In the genomic region with DNA sequence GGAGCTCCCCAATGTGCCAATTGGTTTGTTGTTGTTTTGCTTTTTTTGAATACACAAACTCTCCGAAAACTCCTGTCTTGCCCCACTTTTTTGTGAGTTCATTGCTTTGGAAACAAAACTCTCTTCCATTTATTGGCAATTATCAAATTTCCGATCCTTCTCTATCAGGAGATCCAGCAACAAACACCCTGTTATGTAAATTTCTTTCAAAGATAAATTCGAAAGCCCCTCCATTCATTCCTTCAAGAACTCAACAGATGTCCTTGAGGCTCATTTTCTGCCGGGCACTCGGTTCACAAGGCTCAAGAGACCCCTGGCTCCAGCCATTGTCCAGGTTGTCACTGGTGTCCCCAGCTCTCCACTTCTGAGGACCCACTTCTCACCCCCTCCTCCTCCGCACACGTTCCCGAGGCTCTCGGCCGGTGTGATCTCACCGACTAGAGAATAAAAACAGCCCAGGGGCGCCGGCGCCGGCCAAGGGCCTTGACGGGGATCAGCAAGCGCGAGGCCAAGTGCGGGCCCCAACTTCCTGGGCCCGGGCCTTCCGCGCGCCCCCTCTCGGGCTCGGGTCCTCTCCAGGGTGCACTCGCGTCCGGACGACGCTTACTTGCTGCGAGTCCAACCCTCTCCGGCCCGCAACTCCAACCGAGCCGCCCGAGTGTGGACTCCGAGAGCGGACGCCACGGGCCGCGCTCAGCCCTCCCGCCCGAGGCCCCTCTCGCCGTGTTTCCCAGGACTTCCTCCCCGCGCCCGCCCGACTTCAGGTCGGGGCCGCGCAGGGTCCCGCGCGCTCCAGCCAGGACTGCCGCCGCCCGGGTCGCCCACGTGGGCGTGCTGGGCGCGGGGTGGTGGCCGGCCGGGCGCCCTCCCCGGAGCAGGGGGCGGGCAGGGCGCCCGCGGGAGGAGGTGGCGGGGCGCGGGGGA, we compare ENCODE assay signal across 1 cellular context.
A peak's percentile ranks its signal among the peaks of the same experiment; 100 is the strongest.
TF ChIP-seq lines count a peak whose summit lies in the region.

No MANE protein-coding gene starts in this region.

TF ChIP-seq in HepG2, 621 proteins besides CTCF, POLR2A, EP300 and RAD21 (continued from another document and continues in another):
- TF ChIP-seq ZNF318 (CRISPR knock-in tag; IDR thresholded peaks at IDR 0.05) (no peak), ZNF138 (CRISPR knock-in tag; IDR thresholded peaks at IDR 0.05; ENCODE audit: low read depth) (no peak; the same call in 1 of the 2 replicates), TARDBP (CRISPR knock-in tag; IDR thresholded peaks at IDR 0.05) (no peak), ZNF878 (CRISPR knock-in tag; IDR thresholded peaks at IDR 0.05) (0 out of 2 replicates have a peak, but pooled peaks have one; percentile 20), FOXO1 (CRISPR knock-in tag; IDR thresholded peaks at IDR 0.05) (no peak), SMARCE1 (IDR thresholded peaks at IDR 0.05; ENCODE audit: borderline replicate concordance) (no peak), POLR2AphosphoS5 (IDR thresholded peaks at IDR 0.05; ENCODE audit: low read depth, low read length) (peak; percentile 26; the same call in 1 of the 2 replicates), ZNF567 (CRISPR knock-in tag; IDR thresholded peaks at IDR 0.05; ENCODE audit: borderline replicate concordance) (no peak), NFE2 (CRISPR knock-in tag; IDR thresholded peaks at IDR 0.05) (no peak), CEBPZ (IDR thresholded peaks at IDR 0.05; ENCODE audit: low read length) (no peak), SOX13 (IDR thresholded peaks at IDR 0.05) (no peak), SOX13 (CRISPR knock-in tag; conservative IDR thresholded peaks at IDR 0.05 in 1 of 2, IDR thresholded peaks at IDR 0.05 in 1 of 2) (peak in 1 of 2 experiments; percentile 24; a peak in 1 of 4 replicates), ZNF362 (CRISPR knock-in tag; IDR thresholded peaks at IDR 0.05; ENCODE audit: borderline replicate concordance) (no peak), HDAC1 (CRISPR knock-in tag; IDR thresholded peaks at IDR 0.05) (peak; percentile 71), POLR2AphosphoS2 (IDR thresholded peaks at IDR 0.05; ENCODE audit: low read depth, low read length) (no peak), NR3C1 (CRISPR knock-in tag; IDR thresholded peaks at IDR 0.05) (no peak), ZNF274 (CRISPR knock-in tag; IDR thresholded peaks at IDR 0.05) (no peak), RXRB (CRISPR knock-in tag; IDR thresholded peaks at IDR 0.05; ENCODE audit: borderline replicate concordance) (no peak), ZNF121 (CRISPR knock-in tag; IDR thresholded peaks at IDR 0.05) (peak; percentile 17; the same call in 1 of the 2 replicates), ZNF251 (CRISPR knock-in tag; IDR thresholded peaks at IDR 0.05) (no peak), ZNF670 (CRISPR knock-in tag; IDR thresholded peaks at IDR 0.05; ENCODE audit: borderline replicate concordance) (no peak), NFE2L1 (CRISPR knock-in tag; IDR thresholded peaks at IDR 0.05; ENCODE audit: borderline replicate concordance) (no peak)
- TF ChIP-seq, protein P1, sequence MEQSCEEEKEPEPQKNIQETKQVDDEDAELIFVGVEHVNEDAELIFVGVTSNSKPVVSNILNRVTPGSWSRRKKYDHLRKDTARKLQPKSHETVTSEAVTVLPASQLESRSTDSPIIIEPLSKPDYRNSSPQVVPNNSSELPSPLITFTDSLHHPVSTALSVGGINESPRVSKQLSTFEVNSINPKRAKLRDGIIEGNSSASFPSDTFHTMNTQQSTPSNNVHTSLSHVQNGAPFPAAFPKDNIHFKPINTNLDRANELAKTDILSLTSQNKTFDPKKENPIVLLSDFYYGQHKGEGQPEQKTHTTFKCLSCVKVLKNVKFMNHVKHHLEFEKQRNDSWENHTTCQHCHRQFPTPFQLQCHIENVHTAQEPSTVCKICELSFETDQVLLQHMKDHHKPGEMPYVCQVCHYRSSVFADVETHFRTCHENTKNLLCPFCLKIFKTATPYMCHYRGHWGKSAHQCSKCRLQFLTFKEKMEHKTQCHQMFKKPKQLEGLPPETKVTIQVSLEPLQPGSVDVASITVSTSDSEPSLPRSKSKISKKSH (CRISPR knock-in tag; IDR thresholded peaks at IDR 0.05; ENCODE audit: borderline replicate concordance): no peak; the same call in 1 of the 2 replicates
- TF ChIP-seq, protein P2, sequence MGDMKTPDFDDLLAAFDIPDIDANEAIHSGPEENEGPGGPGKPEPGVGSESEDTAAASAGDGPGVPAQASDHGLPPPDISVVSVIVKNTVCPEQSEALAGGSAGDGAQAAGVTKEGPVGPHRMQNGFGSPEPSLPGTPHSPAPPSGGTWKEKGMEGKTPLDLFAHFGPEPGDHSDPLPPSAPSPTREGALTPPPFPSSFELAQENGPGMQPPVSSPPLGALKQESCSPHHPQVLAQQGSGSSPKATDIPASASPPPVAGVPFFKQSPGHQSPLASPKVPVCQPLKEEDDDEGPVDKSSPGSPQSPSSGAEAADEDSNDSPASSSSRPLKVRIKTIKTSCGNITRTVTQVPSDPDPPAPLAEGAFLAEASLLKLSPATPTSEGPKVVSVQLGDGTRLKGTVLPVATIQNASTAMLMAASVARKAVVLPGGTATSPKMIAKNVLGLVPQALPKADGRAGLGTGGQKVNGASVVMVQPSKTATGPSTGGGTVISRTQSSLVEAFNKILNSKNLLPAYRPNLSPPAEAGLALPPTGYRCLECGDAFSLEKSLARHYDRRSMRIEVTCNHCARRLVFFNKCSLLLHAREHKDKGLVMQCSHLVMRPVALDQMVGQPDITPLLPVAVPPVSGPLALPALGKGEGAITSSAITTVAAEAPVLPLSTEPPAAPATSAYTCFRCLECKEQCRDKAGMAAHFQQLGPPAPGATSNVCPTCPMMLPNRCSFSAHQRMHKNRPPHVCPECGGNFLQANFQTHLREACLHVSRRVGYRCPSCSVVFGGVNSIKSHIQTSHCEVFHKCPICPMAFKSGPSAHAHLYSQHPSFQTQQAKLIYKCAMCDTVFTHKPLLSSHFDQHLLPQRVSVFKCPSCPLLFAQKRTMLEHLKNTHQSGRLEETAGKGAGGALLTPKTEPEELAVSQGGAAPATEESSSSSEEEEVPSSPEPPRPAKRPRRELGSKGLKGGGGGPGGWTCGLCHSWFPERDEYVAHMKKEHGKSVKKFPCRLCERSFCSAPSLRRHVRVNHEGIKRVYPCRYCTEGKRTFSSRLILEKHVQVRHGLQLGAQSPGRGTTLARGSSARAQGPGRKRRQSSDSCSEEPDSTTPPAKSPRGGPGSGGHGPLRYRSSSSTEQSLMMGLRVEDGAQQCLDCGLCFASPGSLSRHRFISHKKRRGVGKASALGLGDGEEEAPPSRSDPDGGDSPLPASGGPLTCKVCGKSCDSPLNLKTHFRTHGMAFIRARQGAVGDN (CRISPR knock-in tag; IDR thresholded peaks at IDR 0.05): peak; percentile 85
- TF ChIP-seq, protein P3, sequence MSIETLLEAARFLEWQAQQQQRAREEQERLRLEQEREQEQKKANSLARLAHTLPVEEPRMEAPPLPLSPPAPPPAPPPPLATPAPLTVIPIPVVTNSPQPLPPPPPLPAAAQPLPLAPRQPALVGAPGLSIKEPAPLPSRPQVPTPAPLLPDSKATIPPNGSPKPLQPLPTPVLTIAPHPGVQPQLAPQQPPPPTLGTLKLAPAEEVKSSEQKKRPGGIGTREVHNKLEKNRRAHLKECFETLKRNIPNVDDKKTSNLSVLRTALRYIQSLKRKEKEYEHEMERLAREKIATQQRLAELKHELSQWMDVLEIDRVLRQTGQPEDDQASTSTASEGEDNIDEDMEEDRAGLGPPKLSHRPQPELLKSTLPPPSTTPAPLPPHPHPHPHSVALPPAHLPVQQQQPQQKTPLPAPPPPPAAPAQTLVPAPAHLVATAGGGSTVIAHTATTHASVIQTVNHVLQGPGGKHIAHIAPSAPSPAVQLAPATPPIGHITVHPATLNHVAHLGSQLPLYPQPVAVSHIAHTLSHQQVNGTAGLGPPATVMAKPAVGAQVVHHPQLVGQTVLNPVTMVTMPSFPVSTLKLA (IDR thresholded peaks at IDR 0.05): no peak
- TF ChIP-seq, protein P4, sequence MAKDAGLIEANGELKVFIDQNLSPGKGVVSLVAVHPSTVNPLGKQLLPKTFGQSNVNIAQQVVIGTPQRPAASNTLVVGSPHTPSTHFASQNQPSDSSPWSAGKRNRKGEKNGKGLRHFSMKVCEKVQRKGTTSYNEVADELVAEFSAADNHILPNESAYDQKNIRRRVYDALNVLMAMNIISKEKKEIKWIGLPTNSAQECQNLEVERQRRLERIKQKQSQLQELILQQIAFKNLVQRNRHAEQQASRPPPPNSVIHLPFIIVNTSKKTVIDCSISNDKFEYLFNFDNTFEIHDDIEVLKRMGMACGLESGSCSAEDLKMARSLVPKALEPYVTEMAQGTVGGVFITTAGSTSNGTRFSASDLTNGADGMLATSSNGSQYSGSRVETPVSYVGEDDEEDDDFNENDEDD (CRISPR knock-in tag; IDR thresholded peaks at IDR 0.05; ENCODE audit: borderline replicate concordance): peak; percentile 7; the same call in 1 of the 2 replicates
- TF ChIP-seq, protein P5, sequence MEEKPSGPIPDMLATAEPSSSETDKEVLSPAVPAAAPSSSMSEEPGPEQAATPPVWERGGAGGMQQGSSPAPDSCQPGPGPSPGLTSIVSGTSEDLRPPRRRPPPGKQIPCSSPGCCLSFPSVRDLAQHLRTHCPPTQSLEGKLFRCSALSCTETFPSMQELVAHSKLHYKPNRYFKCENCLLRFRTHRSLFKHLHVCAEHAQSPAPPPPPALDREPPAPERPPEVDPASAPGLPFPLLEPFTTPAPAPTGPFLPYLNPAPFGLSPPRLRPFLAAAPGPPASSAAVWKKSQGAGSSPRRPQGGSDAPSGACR (CRISPR knock-in tag; IDR thresholded peaks at IDR 0.05): 0 out of 2 replicates have a peak, but pooled peaks have one; percentile 35
